10 cellular contexts compared by ENCODE assay signal in genomic region chr22:33917744-33918406, GRCh38. TPM values are rescaled to one million over a fixed set of nuclear protein-coding genes. Genes with fewer than 3 reads are reported as not detected.
A peak's percentile ranks its signal among the peaks of the same experiment; 100 is the strongest.
DNase-seq lines count a peak whose midpoint lies in the region; ATAC-seq and TF ChIP-seq lines count a peak whose summit lies in the region.
"Had no signal": no experiment of that assay in that cellular context is flagged by ENCODE, and none has a peak within 500 bp of the region (broad histone marks: within the 10 kb centered on the region; RNA-seq: fewer than 3 reads in every experiment).

No MANE protein-coding gene starts in this region.

- H3K9me3 ChIP-seq in heart right ventricle (no peaks in the 10 kb centered on the region), vagina (no peaks in the 10 kb centered on the region)

- peak in 7 of 9 donors; percentile 17 to 53 (median 28) for TF ChIP-seq CTCF in heart right ventricle (IDR thresholded peaks at IDR 0.05)
- no peak for TF ChIP-seq CTCF in vagina (IDR thresholded peaks at IDR 0.05)

- 30 to 40% methylated on average over 10 of the region's 10 CpGs for WGBS in heart right ventricle, 2 donors

- H3K36me3 ChIP-seq in heart right ventricle (no peaks in the 10 kb centered on the region), vagina (no peaks in the 10 kb centered on the region)

- TF ChIP-seq POLR2A in vagina (IDR thresholded peaks at IDR 0.05), result no peak

- H3K27ac ChIP-seq in heart right ventricle (peak overlapping the region in 4 of 10 donors; percentile 80 to 91 (median 84)), vagina (peak overlapping the region; percentile 85)

- intact Hi-C loops in heart right ventricle (cut with DNase I) (loop anchor here in 8 of 10 donors (5.0 to 10.0 kb wide), 14 partner anchors 36 to 613 kb away; no protein-coding TSS in a partner anchor), left ventricle myocardium superior (cut with micrococcal nuclease) (no loop called here), vagina (cut with DNase I) (no loop called here)

- in situ Hi-C loops in SK-MEL-5 (cut with HindIII; ENCODE audit: low pct_unique_long_range_greater_than_20kb, low sequenced_read_pairs), result no loop called here

- H3K4me1 ChIP-seq in heart right ventricle, result peaks cover 0 to 67% (median 30%) of the 10 kb centered on the region in 9 donors
- peaks cover 46% of the 10 kb centered on the region for H3K4me1 ChIP-seq in vagina

- H3K27me3 ChIP-seq in heart right ventricle (peaks cover 0 to 45% (median 0%) of the 10 kb centered on the region in 7 donors), vagina (no peaks in the 10 kb centered on the region)

- peak overlapping the region in 8 of 10 donors; percentile 0 to 94 (median 82) for H3K4me3 ChIP-seq in heart right ventricle
- peak overlapping the region in 1 of 2 donors; percentile 84 for H3K4me3 ChIP-seq in vagina

- DNase-seq in heart right ventricle (no peak), left ventricle myocardium superior (no peak), SK-MEL-5 (ENCODE audit: low read depth, low spot score) (peak; percentile 48), left kidney (ENCODE audit: low read depth, low spot score) (peak; percentile 63), vagina (ENCODE audit: extremely low spot score in 2 of 2) (no peak), GM19240 (ENCODE audit: insufficient read length, low spot score) (no peak), NCI-H1694 treated with DMSO at 0.1 percent for 48 hours (lab: John Stamatoyannopoulos, UW) (no peak)
- DNase-seq: activated effector memory CD4-positive, alpha-beta T cell treated with Interleukin-2 at 50 U/mL for 16 hours; PC-3 had no signal

- peak in 1 of 8 donors; percentile 7 for ATAC-seq in heart right ventricle
- ATAC-seq in left ventricle myocardium superior, result no peak
- no peak for ATAC-seq in GM21447 (IDR thresholded peaks at IDR 0.05; ENCODE audit: unreplicated experiment)
- ATAC-seq: PC-3 had no signal

RNA-seq across cellular contexts. Expression of gene LARGE1, which starts 2.4 kb away (rescaled TPM):
- total RNA-seq in heart right ventricle (100 to 1,000 TPM; 118 to 184 (median 148) TPM), left ventricle myocardium superior (147 TPM), vagina (29.5 TPM)
- 10 to 100 TPM; 33.7 to 34.3 TPM for polyA plus RNA-seq in heart right ventricle
- 22.0 and 26.4 TPM in 2 replicates for total RNA-seq in SK-MEL-5 (2014; rRNA removed; shearing (Covaris generic))
- 20.1 and 25.4 TPM in 2 replicates for polyA plus RNA-seq in SK-MEL-5 (2015; cell fraction: cytosol; rRNA removed)
- 20.3 and 29.6 TPM in 2 replicates for polyA plus RNA-seq in SK-MEL-5 (2015; cell fraction: nucleus; rRNA removed)

Comparison
In these comparisons a context has a peak if more than half of its experiments do, and no peak if none do; other contexts are left out.
1. intact Hi-C loops: an anchor here in heart right ventricle (5.0 to 10.0 kb wide); none called in left ventricle myocardium superior and vagina.
2. DNase-seq: peak in SK-MEL-5 (single experiment) and left kidney (single experiment); none in heart right ventricle (0 of 2), left ventricle myocardium superior (single experiment), vagina (0 of 2), GM19240 (single experiment) and NCI-H1694 treated with DMSO at 0.1 percent for 48 hours (single experiment).
3. CTCF ChIP-seq: peak in heart right ventricle (7 of 9); none in vagina (0 of 3).